Comparison of ENCODE assay signal across 1 cellular context in the genomic region with DNA sequence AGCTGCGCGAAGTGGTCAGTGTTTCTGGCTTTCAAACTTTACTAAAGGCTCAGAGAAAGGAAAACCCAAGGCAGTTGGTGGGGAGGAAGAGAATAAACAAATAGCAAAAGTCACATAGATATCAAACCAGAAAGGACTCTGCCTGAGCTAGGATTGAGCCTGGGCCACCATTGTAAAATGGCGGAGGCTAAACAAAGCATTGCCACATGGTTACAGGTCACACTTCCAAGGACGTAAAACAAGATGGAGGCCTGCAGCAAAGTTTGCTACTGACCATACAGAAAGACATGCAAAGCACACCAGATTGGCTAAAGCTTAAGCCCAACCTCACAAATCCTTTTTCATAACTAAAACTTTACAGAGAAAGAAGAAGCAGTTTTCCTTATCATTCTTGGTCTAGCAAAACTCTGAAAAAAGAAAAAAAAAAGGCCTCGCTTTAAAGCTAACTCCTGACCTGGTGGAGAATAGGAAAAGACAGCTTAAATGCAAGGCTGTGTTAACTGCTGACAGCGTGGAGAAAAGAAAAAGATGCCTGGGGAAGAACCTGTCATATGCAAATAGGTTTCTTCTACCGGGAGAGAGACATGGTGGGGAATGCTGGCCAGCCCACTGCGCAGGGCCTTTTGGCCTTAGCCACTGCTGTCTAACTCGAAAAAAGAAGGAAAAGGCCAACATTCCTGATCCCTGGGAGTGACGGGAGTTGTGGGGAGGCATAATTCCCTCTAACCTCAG.
TF ChIP-seq lines count a peak whose summit lies in the region.

No MANE protein-coding gene starts in this region.

TF ChIP-seq in WTC11, 78 proteins besides CTCF, POLR2A, EP300 and RAD21 (continued from another document):
- TF ChIP-seq, protein P1, sequence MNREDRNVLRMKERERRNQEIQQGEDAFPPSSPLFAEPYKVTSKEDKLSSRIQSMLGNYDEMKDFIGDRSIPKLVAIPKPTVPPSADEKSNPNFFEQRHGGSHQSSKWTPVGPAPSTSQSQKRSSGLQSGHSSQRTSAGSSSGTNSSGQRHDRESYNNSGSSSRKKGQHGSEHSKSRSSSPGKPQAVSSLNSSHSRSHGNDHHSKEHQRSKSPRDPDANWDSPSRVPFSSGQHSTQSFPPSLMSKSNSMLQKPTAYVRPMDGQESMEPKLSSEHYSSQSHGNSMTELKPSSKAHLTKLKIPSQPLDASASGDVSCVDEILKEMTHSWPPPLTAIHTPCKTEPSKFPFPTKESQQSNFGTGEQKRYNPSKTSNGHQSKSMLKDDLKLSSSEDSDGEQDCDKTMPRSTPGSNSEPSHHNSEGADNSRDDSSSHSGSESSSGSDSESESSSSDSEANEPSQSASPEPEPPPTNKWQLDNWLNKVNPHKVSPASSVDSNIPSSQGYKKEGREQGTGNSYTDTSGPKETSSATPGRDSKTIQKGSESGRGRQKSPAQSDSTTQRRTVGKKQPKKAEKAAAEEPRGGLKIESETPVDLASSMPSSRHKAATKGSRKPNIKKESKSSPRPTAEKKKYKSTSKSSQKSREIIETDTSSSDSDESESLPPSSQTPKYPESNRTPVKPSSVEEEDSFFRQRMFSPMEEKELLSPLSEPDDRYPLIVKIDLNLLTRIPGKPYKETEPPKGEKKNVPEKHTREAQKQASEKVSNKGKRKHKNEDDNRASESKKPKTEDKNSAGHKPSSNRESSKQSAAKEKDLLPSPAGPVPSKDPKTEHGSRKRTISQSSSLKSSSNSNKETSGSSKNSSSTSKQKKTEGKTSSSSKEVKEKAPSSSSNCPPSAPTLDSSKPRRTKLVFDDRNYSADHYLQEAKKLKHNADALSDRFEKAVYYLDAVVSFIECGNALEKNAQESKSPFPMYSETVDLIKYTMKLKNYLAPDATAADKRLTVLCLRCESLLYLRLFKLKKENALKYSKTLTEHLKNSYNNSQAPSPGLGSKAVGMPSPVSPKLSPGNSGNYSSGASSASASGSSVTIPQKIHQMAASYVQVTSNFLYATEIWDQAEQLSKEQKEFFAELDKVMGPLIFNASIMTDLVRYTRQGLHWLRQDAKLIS (CRISPR knock-in tag; IDR thresholded peaks at IDR 0.05; ENCODE audit: borderline replicate concordance): no peak
- no peak for TF ChIP-seq NFE2L1 (CRISPR knock-in tag; IDR thresholded peaks at IDR 0.05)
- TF ChIP-seq, protein P2, sequence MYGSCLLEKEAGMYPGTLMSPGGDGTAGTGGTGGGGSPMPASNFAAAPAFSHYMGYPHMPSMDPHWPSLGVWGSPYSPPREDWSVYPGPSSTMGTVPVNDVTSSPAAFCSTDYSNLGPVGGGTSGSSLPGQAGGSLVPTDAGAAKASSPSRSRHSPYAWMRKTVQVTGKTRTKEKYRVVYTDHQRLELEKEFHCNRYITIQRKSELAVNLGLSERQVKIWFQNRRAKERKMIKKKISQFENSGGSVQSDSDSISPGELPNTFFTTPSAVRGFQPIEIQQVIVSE (CRISPR knock-in tag; IDR thresholded peaks at IDR 0.05; ENCODE audit: borderline replicate concordance): no peak
- TF ChIP-seq, protein P3, sequence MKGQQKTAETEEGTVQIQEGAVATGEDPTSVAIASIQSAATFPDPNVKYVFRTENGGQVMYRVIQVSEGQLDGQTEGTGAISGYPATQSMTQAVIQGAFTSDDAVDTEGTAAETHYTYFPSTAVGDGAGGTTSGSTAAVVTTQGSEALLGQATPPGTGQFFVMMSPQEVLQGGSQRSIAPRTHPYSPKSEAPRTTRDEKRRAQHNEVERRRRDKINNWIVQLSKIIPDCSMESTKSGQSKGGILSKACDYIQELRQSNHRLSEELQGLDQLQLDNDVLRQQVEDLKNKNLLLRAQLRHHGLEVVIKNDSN (CRISPR knock-in tag; IDR thresholded peaks at IDR 0.05): no peak
- no peak for TF ChIP-seq CREM (CRISPR knock-in tag; IDR thresholded peaks at IDR 0.05)
- no peak for TF ChIP-seq ZNF232 (CRISPR knock-in tag; IDR thresholded peaks at IDR 0.05)
- TF ChIP-seq, protein P4, sequence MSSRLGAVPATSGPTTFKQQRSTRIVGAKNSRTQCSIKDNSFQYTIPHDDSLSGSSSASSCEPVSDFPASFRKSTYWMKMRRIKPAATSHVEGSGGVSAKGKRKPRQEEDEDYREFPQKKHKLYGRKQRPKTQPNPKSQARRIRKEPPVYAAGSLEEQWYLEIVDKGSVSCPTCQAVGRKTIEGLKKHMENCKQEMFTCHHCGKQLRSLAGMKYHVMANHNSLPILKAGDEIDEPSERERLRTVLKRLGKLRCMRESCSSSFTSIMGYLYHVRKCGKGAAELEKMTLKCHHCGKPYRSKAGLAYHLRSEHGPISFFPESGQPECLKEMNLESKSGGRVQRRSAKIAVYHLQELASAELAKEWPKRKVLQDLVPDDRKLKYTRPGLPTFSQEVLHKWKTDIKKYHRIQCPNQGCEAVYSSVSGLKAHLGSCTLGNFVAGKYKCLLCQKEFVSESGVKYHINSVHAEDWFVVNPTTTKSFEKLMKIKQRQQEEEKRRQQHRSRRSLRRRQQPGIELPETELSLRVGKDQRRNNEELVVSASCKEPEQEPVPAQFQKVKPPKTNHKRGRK (CRISPR knock-in tag; IDR thresholded peaks at IDR 0.05; ENCODE audit: borderline replicate concordance): no peak
- TF ChIP-seq, protein P5, sequence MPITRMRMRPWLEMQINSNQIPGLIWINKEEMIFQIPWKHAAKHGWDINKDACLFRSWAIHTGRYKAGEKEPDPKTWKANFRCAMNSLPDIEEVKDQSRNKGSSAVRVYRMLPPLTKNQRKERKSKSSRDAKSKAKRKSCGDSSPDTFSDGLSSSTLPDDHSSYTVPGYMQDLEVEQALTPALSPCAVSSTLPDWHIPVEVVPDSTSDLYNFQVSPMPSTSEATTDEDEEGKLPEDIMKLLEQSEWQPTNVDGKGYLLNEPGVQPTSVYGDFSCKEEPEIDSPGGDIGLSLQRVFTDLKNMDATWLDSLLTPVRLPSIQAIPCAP (CRISPR knock-in tag; IDR thresholded peaks at IDR 0.05): no peak
- TF ChIP-seq TP53 (CRISPR knock-in tag; IDR thresholded peaks at IDR 0.05): no peak
- TF ChIP-seq, protein P6, sequence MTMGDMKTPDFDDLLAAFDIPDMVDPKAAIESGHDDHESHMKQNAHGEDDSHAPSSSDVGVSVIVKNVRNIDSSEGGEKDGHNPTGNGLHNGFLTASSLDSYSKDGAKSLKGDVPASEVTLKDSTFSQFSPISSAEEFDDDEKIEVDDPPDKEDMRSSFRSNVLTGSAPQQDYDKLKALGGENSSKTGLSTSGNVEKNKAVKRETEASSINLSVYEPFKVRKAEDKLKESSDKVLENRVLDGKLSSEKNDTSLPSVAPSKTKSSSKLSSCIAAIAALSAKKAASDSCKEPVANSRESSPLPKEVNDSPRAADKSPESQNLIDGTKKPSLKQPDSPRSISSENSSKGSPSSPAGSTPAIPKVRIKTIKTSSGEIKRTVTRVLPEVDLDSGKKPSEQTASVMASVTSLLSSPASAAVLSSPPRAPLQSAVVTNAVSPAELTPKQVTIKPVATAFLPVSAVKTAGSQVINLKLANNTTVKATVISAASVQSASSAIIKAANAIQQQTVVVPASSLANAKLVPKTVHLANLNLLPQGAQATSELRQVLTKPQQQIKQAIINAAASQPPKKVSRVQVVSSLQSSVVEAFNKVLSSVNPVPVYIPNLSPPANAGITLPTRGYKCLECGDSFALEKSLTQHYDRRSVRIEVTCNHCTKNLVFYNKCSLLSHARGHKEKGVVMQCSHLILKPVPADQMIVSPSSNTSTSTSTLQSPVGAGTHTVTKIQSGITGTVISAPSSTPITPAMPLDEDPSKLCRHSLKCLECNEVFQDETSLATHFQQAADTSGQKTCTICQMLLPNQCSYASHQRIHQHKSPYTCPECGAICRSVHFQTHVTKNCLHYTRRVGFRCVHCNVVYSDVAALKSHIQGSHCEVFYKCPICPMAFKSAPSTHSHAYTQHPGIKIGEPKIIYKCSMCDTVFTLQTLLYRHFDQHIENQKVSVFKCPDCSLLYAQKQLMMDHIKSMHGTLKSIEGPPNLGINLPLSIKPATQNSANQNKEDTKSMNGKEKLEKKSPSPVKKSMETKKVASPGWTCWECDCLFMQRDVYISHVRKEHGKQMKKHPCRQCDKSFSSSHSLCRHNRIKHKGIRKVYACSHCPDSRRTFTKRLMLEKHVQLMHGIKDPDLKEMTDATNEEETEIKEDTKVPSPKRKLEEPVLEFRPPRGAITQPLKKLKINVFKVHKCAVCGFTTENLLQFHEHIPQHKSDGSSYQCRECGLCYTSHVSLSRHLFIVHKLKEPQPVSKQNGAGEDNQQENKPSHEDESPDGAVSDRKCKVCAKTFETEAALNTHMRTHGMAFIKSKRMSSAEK (CRISPR knock-in tag; IDR thresholded peaks at IDR 0.05; ENCODE audit: borderline replicate concordance): peak; percentile 52; the same call in 1 of the 2 replicates
- TF ChIP-seq NR3C1 (CRISPR knock-in tag; conservative IDR thresholded peaks at IDR 0.05; ENCODE audit: low read depth): no peak
- peak; percentile 69; the same call in 1 of the 2 replicates for TF ChIP-seq GTF2I (CRISPR knock-in tag; conservative IDR thresholded peaks at IDR 0.05)
- no peak for TF ChIP-seq CBFB (CRISPR knock-in tag; IDR thresholded peaks at IDR 0.05; ENCODE audit: low read depth)
- TF ChIP-seq ZNF219 (CRISPR knock-in tag; IDR thresholded peaks at IDR 0.05; ENCODE audit: borderline replicate concordance): no peak
- no peak for TF ChIP-seq ATF1 (CRISPR knock-in tag; IDR thresholded peaks at IDR 0.05)
- TF ChIP-seq RORB (CRISPR knock-in tag; IDR thresholded peaks at IDR 0.05): no peak
- no peak for TF ChIP-seq TEAD4 (CRISPR knock-in tag; IDR thresholded peaks at IDR 0.05)
- TF ChIP-seq, protein P7, sequence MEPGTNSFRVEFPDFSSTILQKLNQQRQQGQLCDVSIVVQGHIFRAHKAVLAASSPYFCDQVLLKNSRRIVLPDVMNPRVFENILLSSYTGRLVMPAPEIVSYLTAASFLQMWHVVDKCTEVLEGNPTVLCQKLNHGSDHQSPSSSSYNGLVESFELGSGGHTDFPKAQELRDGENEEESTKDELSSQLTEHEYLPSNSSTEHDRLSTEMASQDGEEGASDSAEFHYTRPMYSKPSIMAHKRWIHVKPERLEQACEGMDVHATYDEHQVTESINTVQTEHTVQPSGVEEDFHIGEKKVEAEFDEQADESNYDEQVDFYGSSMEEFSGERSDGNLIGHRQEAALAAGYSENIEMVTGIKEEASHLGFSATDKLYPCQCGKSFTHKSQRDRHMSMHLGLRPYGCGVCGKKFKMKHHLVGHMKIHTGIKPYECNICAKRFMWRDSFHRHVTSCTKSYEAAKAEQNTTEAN (CRISPR knock-in tag; IDR thresholded peaks at IDR 0.05): no peak
- TF ChIP-seq NFATC4 (CRISPR knock-in tag; IDR thresholded peaks at IDR 0.05): no peak
- TF ChIP-seq, protein P8, sequence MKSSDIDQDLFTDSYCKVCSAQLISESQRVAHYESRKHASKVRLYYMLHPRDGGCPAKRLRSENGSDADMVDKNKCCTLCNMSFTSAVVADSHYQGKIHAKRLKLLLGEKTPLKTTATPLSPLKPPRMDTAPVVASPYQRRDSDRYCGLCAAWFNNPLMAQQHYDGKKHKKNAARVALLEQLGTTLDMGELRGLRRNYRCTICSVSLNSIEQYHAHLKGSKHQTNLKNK (CRISPR knock-in tag; IDR thresholded peaks at IDR 0.05): no peak
- no peak for TF ChIP-seq JAZF1 (CRISPR knock-in tag; IDR thresholded peaks at IDR 0.05)
- TF ChIP-seq SP1 (CRISPR knock-in tag; conservative IDR thresholded peaks at IDR 0.05): no peak
- TF ChIP-seq HMGA2 (CRISPR knock-in tag; IDR thresholded peaks at IDR 0.05): no peak
- no peak for TF ChIP-seq IRF2 (CRISPR knock-in tag; IDR thresholded peaks at IDR 0.05; ENCODE audit: borderline replicate concordance, low read depth)
TF ChIP-seq in WTC11: peak in this region for 7.
